Comparison of ENCODE assay signal across 1 cellular context in the genomic region with DNA sequence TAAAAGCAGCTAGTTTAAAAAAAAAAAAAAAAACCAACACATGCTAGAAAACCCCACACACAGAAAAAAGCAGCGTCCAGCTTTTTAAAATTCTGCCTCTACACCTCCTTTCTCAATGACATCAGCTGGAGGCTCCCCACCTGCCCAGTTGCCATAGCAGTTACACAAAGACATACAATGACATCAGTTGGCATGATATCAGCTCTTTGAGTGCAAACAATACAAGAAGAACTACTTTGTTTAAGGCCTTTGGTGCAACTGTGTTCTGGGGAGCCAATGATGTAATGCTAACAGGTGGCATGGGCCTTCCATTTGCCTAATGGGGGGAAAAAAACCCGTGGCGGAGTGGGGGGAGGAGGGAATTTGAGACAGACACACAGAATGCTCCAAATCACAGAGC.
TF ChIP-seq lines count a peak whose summit lies in the region.

No MANE protein-coding gene starts in this region.

TF ChIP-seq in GM12878, 131 proteins besides CTCF, POLR2A, EP300 and RAD21 (continued from another document and continues in another):
- TF ChIP-seq, protein P1, sequence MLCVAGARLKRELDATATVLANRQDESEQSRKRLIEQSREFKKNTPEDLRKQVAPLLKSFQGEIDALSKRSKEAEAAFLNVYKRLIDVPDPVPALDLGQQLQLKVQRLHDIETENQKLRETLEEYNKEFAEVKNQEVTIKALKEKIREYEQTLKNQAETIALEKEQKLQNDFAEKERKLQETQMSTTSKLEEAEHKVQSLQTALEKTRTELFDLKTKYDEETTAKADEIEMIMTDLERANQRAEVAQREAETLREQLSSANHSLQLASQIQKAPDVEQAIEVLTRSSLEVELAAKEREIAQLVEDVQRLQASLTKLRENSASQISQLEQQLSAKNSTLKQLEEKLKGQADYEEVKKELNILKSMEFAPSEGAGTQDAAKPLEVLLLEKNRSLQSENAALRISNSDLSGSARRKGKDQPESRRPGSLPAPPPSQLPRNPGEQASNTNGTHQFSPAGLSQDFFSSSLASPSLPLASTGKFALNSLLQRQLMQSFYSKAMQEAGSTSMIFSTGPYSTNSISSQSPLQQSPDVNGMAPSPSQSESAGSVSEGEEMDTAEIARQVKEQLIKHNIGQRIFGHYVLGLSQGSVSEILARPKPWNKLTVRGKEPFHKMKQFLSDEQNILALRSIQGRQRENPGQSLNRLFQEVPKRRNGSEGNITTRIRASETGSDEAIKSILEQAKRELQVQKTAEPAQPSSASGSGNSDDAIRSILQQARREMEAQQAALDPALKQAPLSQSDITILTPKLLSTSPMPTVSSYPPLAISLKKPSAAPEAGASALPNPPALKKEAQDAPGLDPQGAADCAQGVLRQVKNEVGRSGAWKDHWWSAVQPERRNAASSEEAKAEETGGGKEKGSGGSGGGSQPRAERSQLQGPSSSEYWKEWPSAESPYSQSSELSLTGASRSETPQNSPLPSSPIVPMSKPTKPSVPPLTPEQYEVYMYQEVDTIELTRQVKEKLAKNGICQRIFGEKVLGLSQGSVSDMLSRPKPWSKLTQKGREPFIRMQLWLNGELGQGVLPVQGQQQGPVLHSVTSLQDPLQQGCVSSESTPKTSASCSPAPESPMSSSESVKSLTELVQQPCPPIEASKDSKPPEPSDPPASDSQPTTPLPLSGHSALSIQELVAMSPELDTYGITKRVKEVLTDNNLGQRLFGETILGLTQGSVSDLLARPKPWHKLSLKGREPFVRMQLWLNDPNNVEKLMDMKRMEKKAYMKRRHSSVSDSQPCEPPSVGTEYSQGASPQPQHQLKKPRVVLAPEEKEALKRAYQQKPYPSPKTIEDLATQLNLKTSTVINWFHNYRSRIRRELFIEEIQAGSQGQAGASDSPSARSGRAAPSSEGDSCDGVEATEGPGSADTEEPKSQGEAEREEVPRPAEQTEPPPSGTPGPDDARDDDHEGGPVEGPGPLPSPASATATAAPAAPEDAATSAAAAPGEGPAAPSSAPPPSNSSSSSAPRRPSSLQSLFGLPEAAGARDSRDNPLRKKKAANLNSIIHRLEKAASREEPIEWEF (IDR thresholded peaks at IDR 0.05; ENCODE audit: insufficient replicate concordance, low read depth, low read length) = no peak
- TF ChIP-seq, protein P2, sequence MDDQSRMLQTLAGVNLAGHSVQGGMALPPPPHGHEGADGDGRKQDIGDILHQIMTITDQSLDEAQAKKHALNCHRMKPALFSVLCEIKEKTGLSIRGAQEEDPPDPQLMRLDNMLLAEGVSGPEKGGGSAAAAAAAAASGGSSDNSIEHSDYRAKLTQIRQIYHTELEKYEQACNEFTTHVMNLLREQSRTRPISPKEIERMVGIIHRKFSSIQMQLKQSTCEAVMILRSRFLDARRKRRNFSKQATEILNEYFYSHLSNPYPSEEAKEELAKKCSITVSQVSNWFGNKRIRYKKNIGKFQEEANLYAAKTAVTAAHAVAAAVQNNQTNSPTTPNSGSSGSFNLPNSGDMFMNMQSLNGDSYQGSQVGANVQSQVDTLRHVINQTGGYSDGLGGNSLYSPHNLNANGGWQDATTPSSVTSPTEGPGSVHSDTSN (IDR thresholded peaks at IDR 0.05; ENCODE audit: insufficient replicate concordance, low read depth, low read length) = no peak
- TF ChIP-seq CREM (IDR thresholded peaks at IDR 0.05; ENCODE audit: low read depth) (peak; percentile 84), NRF1 (conservative IDR thresholded peaks at IDR 0.05; ENCODE audit: low read depth, low read length) (no peak), CBX5 (IDR thresholded peaks at IDR 0.05; ENCODE audit: low read depth) (no peak), CHD2 (IDR thresholded peaks at IDR 0.05; ENCODE audit: borderline replicate concordance, low read depth, low read length) (peak; percentile 63), FOXM1 (IDR thresholded peaks at IDR 0.05; ENCODE audit: low read depth, low read length) (peak; percentile 79; the same call in 1 of the 2 replicates), ZNF217 (IDR thresholded peaks at IDR 0.05) (no peak), SIN3A (IDR thresholded peaks at IDR 0.05; ENCODE audit: low read depth, low read length) (peak; percentile 72), IRF4 (IDR thresholded peaks at IDR 0.05; ENCODE audit: low read depth, low read length) (no peak), MTA3 (IDR thresholded peaks at IDR 0.05; ENCODE audit: borderline replicate concordance, low read length) (no peak), PML (IDR thresholded peaks at IDR 0.05; ENCODE audit: low read length) (0 out of 2 replicates have a peak, but pooled peaks have one; percentile 4), ZZZ3 (IDR thresholded peaks at IDR 0.05; ENCODE audit: control insufficient read depth, insufficient read length, low read depth) (no peak), MTA2 (IDR thresholded peaks at IDR 0.05; ENCODE audit: low read depth) (peak; percentile 72; the same call in 1 of the 2 replicates), SUPT20H (IDR thresholded peaks at IDR 0.05; ENCODE audit: borderline replicate concordance, control insufficient read depth, low read depth, low read length) (no peak), STAT3 (IDR thresholded peaks at IDR 0.05; ENCODE audit: low read depth, low read length) (no peak), BRCA1 (IDR thresholded peaks at IDR 0.05; ENCODE audit: low read depth, low read length) (no peak), ASH2L (IDR thresholded peaks at IDR 0.05; ENCODE audit: borderline replicate concordance, low read depth) (no peak), NFXL1 (IDR thresholded peaks at IDR 0.05; ENCODE audit: borderline replicate concordance) (no peak), ZNF384 (IDR thresholded peaks at IDR 0.05; ENCODE audit: borderline replicate concordance, low read depth, low read length) (peak; percentile 89), EGR1 (IDR thresholded peaks at IDR 0.05; ENCODE audit: borderline replicate concordance in 1 of 2, low read depth in 2 of 2, low read length in 2 of 2) (no peak), CHD4 (IDR thresholded peaks at IDR 0.05) (no peak)
- TF ChIP-seq, protein P3, sequence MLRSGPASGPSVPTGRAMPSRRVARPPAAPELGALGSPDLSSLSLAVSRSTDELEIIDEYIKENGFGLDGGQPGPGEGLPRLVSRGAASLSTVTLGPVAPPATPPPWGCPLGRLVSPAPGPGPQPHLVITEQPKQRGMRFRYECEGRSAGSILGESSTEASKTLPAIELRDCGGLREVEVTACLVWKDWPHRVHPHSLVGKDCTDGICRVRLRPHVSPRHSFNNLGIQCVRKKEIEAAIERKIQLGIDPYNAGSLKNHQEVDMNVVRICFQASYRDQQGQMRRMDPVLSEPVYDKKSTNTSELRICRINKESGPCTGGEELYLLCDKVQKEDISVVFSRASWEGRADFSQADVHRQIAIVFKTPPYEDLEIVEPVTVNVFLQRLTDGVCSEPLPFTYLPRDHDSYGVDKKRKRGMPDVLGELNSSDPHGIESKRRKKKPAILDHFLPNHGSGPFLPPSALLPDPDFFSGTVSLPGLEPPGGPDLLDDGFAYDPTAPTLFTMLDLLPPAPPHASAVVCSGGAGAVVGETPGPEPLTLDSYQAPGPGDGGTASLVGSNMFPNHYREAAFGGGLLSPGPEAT (IDR thresholded peaks at IDR 0.05; ENCODE audit: low read depth) = no peak
- TF ChIP-seq, protein P4, sequence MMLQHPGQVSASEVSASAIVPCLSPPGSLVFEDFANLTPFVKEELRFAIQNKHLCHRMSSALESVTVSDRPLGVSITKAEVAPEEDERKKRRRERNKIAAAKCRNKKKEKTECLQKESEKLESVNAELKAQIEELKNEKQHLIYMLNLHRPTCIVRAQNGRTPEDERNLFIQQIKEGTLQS (IDR thresholded peaks at IDR 0.05; ENCODE audit: borderline replicate concordance, extremely low read depth, low read depth, low read length) = no peak
- TF ChIP-seq, protein P5, sequence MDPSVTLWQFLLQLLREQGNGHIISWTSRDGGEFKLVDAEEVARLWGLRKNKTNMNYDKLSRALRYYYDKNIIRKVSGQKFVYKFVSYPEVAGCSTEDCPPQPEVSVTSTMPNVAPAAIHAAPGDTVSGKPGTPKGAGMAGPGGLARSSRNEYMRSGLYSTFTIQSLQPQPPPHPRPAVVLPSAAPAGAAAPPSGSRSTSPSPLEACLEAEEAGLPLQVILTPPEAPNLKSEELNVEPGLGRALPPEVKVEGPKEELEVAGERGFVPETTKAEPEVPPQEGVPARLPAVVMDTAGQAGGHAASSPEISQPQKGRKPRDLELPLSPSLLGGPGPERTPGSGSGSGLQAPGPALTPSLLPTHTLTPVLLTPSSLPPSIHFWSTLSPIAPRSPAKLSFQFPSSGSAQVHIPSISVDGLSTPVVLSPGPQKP (IDR thresholded peaks at IDR 0.05; ENCODE audit: low read depth, low read length) = no peak
- TF ChIP-seq, protein P6, sequence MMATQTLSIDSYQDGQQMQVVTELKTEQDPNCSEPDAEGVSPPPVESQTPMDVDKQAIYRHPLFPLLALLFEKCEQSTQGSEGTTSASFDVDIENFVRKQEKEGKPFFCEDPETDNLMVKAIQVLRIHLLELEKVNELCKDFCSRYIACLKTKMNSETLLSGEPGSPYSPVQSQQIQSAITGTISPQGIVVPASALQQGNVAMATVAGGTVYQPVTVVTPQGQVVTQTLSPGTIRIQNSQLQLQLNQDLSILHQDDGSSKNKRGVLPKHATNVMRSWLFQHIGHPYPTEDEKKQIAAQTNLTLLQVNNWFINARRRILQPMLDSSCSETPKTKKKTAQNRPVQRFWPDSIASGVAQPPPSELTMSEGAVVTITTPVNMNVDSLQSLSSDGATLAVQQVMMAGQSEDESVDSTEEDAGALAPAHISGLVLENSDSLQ (IDR thresholded peaks at IDR 0.05) = peak; percentile 26; the same call in 1 of the 2 replicates
- TF ChIP-seq, protein P7, sequence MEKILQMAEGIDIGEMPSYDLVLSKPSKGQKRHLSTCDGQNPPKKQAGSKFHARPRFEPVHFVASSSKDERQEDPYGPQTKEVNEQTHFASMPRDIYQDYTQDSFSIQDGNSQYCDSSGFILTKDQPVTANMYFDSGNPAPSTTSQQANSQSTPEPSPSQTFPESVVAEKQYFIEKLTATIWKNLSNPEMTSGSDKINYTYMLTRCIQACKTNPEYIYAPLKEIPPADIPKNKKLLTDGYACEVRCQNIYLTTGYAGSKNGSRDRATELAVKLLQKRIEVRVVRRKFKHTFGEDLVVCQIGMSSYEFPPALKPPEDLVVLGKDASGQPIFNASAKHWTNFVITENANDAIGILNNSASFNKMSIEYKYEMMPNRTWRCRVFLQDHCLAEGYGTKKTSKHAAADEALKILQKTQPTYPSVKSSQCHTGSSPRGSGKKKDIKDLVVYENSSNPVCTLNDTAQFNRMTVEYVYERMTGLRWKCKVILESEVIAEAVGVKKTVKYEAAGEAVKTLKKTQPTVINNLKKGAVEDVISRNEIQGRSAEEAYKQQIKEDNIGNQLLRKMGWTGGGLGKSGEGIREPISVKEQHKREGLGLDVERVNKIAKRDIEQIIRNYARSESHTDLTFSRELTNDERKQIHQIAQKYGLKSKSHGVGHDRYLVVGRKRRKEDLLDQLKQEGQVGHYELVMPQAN (conservative IDR thresholded peaks at IDR 0.05) = no peak
- TF ChIP-seq, protein P8, sequence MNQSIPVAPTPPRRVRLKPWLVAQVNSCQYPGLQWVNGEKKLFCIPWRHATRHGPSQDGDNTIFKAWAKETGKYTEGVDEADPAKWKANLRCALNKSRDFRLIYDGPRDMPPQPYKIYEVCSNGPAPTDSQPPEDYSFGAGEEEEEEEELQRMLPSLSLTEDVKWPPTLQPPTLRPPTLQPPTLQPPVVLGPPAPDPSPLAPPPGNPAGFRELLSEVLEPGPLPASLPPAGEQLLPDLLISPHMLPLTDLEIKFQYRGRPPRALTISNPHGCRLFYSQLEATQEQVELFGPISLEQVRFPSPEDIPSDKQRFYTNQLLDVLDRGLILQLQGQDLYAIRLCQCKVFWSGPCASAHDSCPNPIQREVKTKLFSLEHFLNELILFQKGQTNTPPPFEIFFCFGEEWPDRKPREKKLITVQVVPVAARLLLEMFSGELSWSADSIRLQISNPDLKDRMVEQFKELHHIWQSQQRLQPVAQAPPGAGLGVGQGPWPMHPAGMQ (IDR thresholded peaks at IDR 0.05; ENCODE audit: borderline replicate concordance) = no peak
- TF ChIP-seq, protein P9, sequence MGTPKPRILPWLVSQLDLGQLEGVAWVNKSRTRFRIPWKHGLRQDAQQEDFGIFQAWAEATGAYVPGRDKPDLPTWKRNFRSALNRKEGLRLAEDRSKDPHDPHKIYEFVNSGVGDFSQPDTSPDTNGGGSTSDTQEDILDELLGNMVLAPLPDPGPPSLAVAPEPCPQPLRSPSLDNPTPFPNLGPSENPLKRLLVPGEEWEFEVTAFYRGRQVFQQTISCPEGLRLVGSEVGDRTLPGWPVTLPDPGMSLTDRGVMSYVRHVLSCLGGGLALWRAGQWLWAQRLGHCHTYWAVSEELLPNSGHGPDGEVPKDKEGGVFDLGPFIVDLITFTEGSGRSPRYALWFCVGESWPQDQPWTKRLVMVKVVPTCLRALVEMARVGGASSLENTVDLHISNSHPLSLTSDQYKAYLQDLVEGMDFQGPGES (IDR thresholded peaks at IDR 0.05) = no peak
- TF ChIP-seq, protein P10, sequence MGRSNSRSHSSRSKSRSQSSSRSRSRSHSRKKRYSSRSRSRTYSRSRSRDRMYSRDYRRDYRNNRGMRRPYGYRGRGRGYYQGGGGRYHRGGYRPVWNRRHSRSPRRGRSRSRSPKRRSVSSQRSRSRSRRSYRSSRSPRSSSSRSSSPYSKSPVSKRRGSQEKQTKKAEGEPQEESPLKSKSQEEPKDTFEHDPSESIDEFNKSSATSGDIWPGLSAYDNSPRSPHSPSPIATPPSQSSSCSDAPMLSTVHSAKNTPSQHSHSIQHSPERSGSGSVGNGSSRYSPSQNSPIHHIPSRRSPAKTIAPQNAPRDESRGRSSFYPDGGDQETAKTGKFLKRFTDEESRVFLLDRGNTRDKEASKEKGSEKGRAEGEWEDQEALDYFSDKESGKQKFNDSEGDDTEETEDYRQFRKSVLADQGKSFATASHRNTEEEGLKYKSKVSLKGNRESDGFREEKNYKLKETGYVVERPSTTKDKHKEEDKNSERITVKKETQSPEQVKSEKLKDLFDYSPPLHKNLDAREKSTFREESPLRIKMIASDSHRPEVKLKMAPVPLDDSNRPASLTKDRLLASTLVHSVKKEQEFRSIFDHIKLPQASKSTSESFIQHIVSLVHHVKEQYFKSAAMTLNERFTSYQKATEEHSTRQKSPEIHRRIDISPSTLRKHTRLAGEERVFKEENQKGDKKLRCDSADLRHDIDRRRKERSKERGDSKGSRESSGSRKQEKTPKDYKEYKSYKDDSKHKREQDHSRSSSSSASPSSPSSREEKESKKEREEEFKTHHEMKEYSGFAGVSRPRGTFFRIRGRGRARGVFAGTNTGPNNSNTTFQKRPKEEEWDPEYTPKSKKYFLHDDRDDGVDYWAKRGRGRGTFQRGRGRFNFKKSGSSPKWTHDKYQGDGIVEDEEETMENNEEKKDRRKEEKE (IDR thresholded peaks at IDR 0.05) = no peak
- TF ChIP-seq, protein P11, sequence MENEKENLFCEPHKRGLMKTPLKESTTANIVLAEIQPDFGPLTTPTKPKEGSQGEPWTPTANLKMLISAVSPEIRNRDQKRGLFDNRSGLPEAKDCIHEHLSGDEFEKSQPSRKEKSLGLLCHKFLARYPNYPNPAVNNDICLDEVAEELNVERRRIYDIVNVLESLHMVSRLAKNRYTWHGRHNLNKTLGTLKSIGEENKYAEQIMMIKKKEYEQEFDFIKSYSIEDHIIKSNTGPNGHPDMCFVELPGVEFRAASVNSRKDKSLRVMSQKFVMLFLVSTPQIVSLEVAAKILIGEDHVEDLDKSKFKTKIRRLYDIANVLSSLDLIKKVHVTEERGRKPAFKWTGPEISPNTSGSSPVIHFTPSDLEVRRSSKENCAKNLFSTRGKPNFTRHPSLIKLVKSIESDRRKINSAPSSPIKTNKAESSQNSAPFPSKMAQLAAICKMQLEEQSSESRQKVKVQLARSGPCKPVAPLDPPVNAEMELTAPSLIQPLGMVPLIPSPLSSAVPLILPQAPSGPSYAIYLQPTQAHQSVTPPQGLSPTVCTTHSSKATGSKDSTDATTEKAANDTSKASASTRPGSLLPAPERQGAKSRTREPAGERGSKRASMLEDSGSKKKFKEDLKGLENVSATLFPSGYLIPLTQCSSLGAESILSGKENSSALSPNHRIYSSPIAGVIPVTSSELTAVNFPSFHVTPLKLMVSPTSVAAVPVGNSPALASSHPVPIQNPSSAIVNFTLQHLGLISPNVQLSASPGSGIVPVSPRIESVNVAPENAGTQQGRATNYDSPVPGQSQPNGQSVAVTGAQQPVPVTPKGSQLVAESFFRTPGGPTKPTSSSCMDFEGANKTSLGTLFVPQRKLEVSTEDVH (IDR thresholded peaks at IDR 0.05; ENCODE audit: low read depth, partially characterized antibody) = no peak
